In genomic region chr19:1383014-1383310, GRCh38 we compare ENCODE assay signal across 2 cellular contexts.
TF ChIP-seq lines count a peak whose summit lies in the region.

No MANE protein-coding gene starts in this region.

TF ChIP-seq in A549, 52 proteins besides CTCF, POLR2A, EP300 and RAD21 (continued from another document):
- TF ChIP-seq ELK1 (IDR thresholded peaks at IDR 0.05; ENCODE audit: low read depth, low read length) (no peak), RNF2 (IDR thresholded peaks at IDR 0.05; ENCODE audit: borderline replicate concordance, low read depth) (no peak), ZFP36 (IDR thresholded peaks at IDR 0.05; ENCODE audit: borderline replicate concordance, partially characterized antibody) (no peak), ZSCAN20 (CRISPR knock-in tag; IDR thresholded peaks at IDR 0.05) (no peak), JUNB (IDR thresholded peaks at IDR 0.05) (no peak), NFE2L2 (conservative IDR thresholded peaks at IDR 0.05; ENCODE audit: low read length) (no peak)
TF ChIP-seq in A549: peak in this region for 0.

TF ChIP-seq in GM23338, 12 proteins besides CTCF, POLR2A, EP300 and RAD21:
- TF ChIP-seq REST (IDR thresholded peaks at IDR 0.05; ENCODE audit: unreplicated experiment) (no peak), ZNF114 (CRISPR knock-in tag; IDR thresholded peaks at IDR 0.05) (no peak), CREB1 (CRISPR knock-in tag; IDR thresholded peaks at IDR 0.05; ENCODE audit: low read depth) (no peak), ZNF462 (CRISPR knock-in tag; IDR thresholded peaks at IDR 0.05) (no peak), NANOG (IDR thresholded peaks at IDR 0.05; ENCODE audit: borderline replicate concordance) (no peak), STAT1 (IDR thresholded peaks at IDR 0.05; ENCODE audit: unreplicated experiment) (no peak), JUNB (IDR thresholded peaks at IDR 0.05; ENCODE audit: unreplicated experiment) (no peak), POLR2AphosphoS5 (IDR thresholded peaks at IDR 0.05; ENCODE audit: low read depth) (no peak), ZNF331 (CRISPR knock-in tag; IDR thresholded peaks at IDR 0.05; ENCODE audit: low read depth) (no peak), EZH2phosphoT487 (IDR thresholded peaks at IDR 0.05; ENCODE audit: unreplicated experiment) (no peak), EZH2 (IDR thresholded peaks at IDR 0.05; ENCODE audit: low read depth, unreplicated experiment) (no peak), ETS1 (IDR thresholded peaks at IDR 0.05) (no peak)
